In the genomic region with DNA sequence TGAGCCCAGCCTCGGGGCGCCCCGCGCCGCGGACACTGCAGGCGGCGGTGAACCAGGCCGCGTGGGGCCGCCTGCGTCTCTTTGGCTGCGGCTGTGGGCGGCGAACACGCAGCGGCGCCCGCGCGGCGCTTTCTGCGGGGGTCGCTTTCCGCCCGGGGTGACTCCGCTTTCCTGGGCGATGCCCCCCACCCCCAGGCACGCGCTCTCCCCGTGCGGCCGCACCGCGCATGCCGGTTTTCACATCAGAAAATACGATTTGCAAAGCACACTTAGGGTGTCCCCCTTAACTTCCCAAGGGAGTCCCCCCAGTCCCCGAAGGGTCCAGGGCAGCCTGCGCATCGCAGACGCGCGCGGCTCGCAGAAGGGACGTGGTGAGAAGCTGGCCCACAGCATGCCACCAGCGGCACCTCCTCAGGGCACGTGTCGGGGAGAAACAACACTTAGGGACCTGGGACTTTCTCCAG, we compare ENCODE assay signal across 9 cellular contexts. TPM values are rescaled to one million over a fixed set of nuclear protein-coding genes. Genes with fewer than 3 reads are reported as not detected.
DNase-seq lines count a peak whose midpoint lies in the region; ATAC-seq and TF ChIP-seq lines count a peak whose summit lies in the region.
"Had no signal": no experiment of that assay in that cellular context is flagged by ENCODE, and none has a peak within 500 bp of the region (broad histone marks: within the 10 kb centered on the region; RNA-seq: fewer than 3 reads in every experiment).

No MANE protein-coding gene starts in this region.

- no peak overlapping the region for H2AK5ac ChIP-seq in trophoblast cell (ENCODE audit: low read length)

- no peaks in the 10 kb centered on the region for H3K27me3 ChIP-seq in CD8-positive, alpha-beta T cell (ENCODE audit: insufficient read depth, low read length)
- H3K27me3 ChIP-seq in iPS DF 6.9 (ENCODE audit: control insufficient read depth, insufficient read depth, low read length) (peaks cover 26% of the 10 kb centered on the region; the same call in 1 of the 2 replicates), sigmoid colon (peaks cover 18 to 33% (median 26%) of the 10 kb centered on the region in 3 donors), trophoblast cell (ENCODE audit: insufficient read depth, low read length) (peaks cover 15% of the 10 kb centered on the region)

- no peak for ATAC-seq in CD8-positive, alpha-beta T cell
- ATAC-seq in GM21619 (IDR thresholded peaks at IDR 0.05; ENCODE audit: unreplicated experiment): no peak

- TF ChIP-seq EP300 in sigmoid colon (IDR thresholded peaks at IDR 0.05): no peak

- peaks cover 2% of the 10 kb centered on the region for H3K4me1 Mint-ChIP-seq in CD8-positive, alpha-beta T cell (ENCODE audit: low read depth)
- peaks cover 3% of the 10 kb centered on the region for H3K4me1 Mint-ChIP-seq in activated naive CD8-positive, alpha-beta T cell (ENCODE audit: low read depth)

- H4K91ac ChIP-seq in trophoblast cell (ENCODE audit: low read depth, low read length): no peak overlapping the region

- H3K4me2 ChIP-seq in trophoblast cell (ENCODE audit: low read length): no peak overlapping the region

- no peak overlapping the region for H3K4ac ChIP-seq in trophoblast cell (ENCODE audit: low read depth, low read length)

- intact Hi-C loops in CD8-positive, alpha-beta T cell (cut with DNase I, micrococcal nuclease): no loop called here
- intact Hi-C loops in sigmoid colon (cut with DNase I): no loop called here

- TF ChIP-seq POLR2A in sigmoid colon (IDR thresholded peaks at IDR 0.05): no peak

- no peaks in the 10 kb centered on the region for H3K9me3 Mint-ChIP-seq in CD8-positive, alpha-beta T cell
- no peaks in the 10 kb centered on the region for H3K9me3 Mint-ChIP-seq in activated naive CD8-positive, alpha-beta T cell (ENCODE audit: low read depth)

- H3K36me3 ChIP-seq in CD8-positive, alpha-beta T cell (ENCODE audit: insufficient read depth, low read length): no peaks in the 10 kb centered on the region
- H3K36me3 ChIP-seq in iPS DF 6.9 (ENCODE audit: control insufficient read depth, insufficient read depth, low read length) (peaks cover 3% of the 10 kb centered on the region; the same call in 1 of the 2 replicates), sigmoid colon (no peaks in the 10 kb centered on the region), trophoblast cell (ENCODE audit: control insufficient read depth in 1 of 2, insufficient read depth in 2 of 2, low read length in 2 of 2) (no peaks in the 10 kb centered on the region)

- no peaks in the 10 kb centered on the region for H3K79me2 ChIP-seq in trophoblast cell (ENCODE audit: control insufficient read depth, insufficient read depth, low read length, poor library complexity)

- H3K36me3 Mint-ChIP-seq in CD8-positive, alpha-beta T cell: no peaks in the 10 kb centered on the region
- H3K36me3 Mint-ChIP-seq in activated naive CD8-positive, alpha-beta T cell: no peaks in the 10 kb centered on the region

- no peak overlapping the region for H2BK12ac ChIP-seq in trophoblast cell (ENCODE audit: low read length)

- peaks cover 13% of the 10 kb centered on the region for H3K4me1 ChIP-seq in CD8-positive, alpha-beta T cell (ENCODE audit: insufficient read depth, low read length)
- peaks cover 9% of the 10 kb centered on the region for H3K4me1 ChIP-seq in iPS DF 6.9 (ENCODE audit: control insufficient read depth, insufficient read depth, low read length)
- H3K4me1 ChIP-seq in sigmoid colon: peaks cover 0 to 17% (median 15%) of the 10 kb centered on the region in 4 donors
- no peaks in the 10 kb centered on the region for H3K4me1 ChIP-seq in trophoblast cell (ENCODE audit: control insufficient read depth in 1 of 2, insufficient read depth in 2 of 2, low read length in 2 of 2)

- H3K79me1 ChIP-seq in trophoblast cell (ENCODE audit: low read length): no peaks in the 10 kb centered on the region

- H3K14ac ChIP-seq in trophoblast cell (ENCODE audit: low read length): no peak overlapping the region

- no peak overlapping the region for H3K18ac ChIP-seq in trophoblast cell (ENCODE audit: low read length)

- CTCF ChIA-PET in CD8-positive, alpha-beta T cell (lab: Charles Lee): no interaction called here

- no peak overlapping the region for H2BK5ac ChIP-seq in trophoblast cell (ENCODE audit: low read depth, low read length, poor library complexity)

- no peaks in the 10 kb centered on the region for H3K9me3 ChIP-seq in CD8-positive, alpha-beta T cell (ENCODE audit: low read length)
- H3K9me3 ChIP-seq in iPS DF 6.9 (ENCODE audit: control insufficient read depth, insufficient read depth, low read length) (no peaks in the 10 kb centered on the region), sigmoid colon (no peaks in the 10 kb centered on the region), trophoblast cell (ENCODE audit: insufficient read depth, low read depth, low read length) (peaks cover 26% of the 10 kb centered on the region)

- POLR2A ChIA-PET in CD8-positive, alpha-beta T cell (lab: Charles Lee): no interaction called here

- H3K23ac ChIP-seq in trophoblast cell (ENCODE audit: low read length): no peak overlapping the region

- no peak overlapping the region for H2BK120ac ChIP-seq in trophoblast cell (ENCODE audit: insufficient read depth, low read length, poor library complexity)

- peak overlapping the region; percentile 61 for H3K4me3 ChIP-seq in CD8-positive, alpha-beta T cell (ENCODE audit: low read depth, low read length)
- H3K4me3 ChIP-seq in iPS DF 6.9 (ENCODE audit: low read length): peak overlapping the region; percentile 33; the same call in 1 of the 2 replicates
- H3K4me3 ChIP-seq in sigmoid colon: peak overlapping the region in 3 of 4 donors; percentile 33 to 45 (median 41)
- H3K4me3 ChIP-seq in trophoblast cell (ENCODE audit: low read depth, low read length): no peak overlapping the region

- no peak overlapping the region for H2AFZ ChIP-seq in trophoblast cell (ENCODE audit: insufficient read depth, low read length, poor library complexity)

- H4K12ac ChIP-seq in trophoblast cell (ENCODE audit: low read depth, low read length): no peak overlapping the region

- no peak for TF ChIP-seq CTCF in CD8-positive, alpha-beta T cell (IDR thresholded peaks at IDR 0.05)
- TF ChIP-seq CTCF in sigmoid colon (IDR thresholded peaks at IDR 0.05): no peak

- H4K8ac ChIP-seq in trophoblast cell (ENCODE audit: low read depth, low read length): no peak overlapping the region

- no peak overlapping the region for H3K27ac Mint-ChIP-seq in CD8-positive, alpha-beta T cell
- H3K27ac Mint-ChIP-seq in activated naive CD8-positive, alpha-beta T cell: peak overlapping the region; percentile 66

- H3K4me3 Mint-ChIP-seq in CD8-positive, alpha-beta T cell: peak overlapping the region; percentile 63
- H3K4me3 Mint-ChIP-seq in activated naive CD8-positive, alpha-beta T cell: peak overlapping the region; percentile 59

- no peak overlapping the region for H3K27ac ChIP-seq in CD8-positive, alpha-beta T cell (ENCODE audit: low read depth, low read length)
- H3K27ac ChIP-seq in iPS DF 6.9 (ENCODE audit: low read length) (no peak overlapping the region), sigmoid colon (no peak overlapping the region), trophoblast cell (ENCODE audit: low read depth, low read length) (no peak overlapping the region)

- DNase-seq in CD8-positive, alpha-beta T cell: peak in 1 of 7 experiments; percentile 55
- DNase-seq in iPS DF 6.9 (ENCODE audit: low read depth, low spot score) (no peak), sigmoid colon (peak; percentile 33), iPS-NIHi7 (ENCODE audit: extremely low spot score) (no peak), trophoblast cell (no peak), NCI-H345 (lab: John Stamatoyannopoulos, UW) (no peak)
- DNase-seq: NCI-H446 treated with DMSO at 0.1 percent for 48 hours had no signal

- WGBS in iPS DF 6.9 (ENCODE audit: insufficient coverage, insufficient read length): no CpG with 5 or more reads among the region's 49 CpGs
- 25 to 33% methylated on average over 49 of the region's 49 CpGs for WGBS in sigmoid colon, 2 donors
- no CpG with 5 or more reads among the region's 49 CpGs for WGBS in trophoblast cell (ENCODE audit: extremely low coverage, insufficient coverage, insufficient read length)

- no peak overlapping the region for H3K9ac ChIP-seq in trophoblast cell (ENCODE audit: low read length)

- H3K27me3 Mint-ChIP-seq in CD8-positive, alpha-beta T cell (ENCODE audit: low read depth): peaks cover 5% of the 10 kb centered on the region
- no peaks in the 10 kb centered on the region for H3K27me3 Mint-ChIP-seq in activated naive CD8-positive, alpha-beta T cell

RNA-seq across cellular contexts. Expression of a gene that starts 5.3 kb away (rescaled TPM):
- not detected for total RNA-seq in CD8-positive, alpha-beta T cell
- not detected for total RNA-seq in sigmoid colon
- polyA plus RNA-seq in sigmoid colon: under 1 TPM in 1 of 3 donors, not detected in 2; 0.36 TPM
- 0.01 and 0.04 TPM in 2 replicates for polyA plus RNA-seq in trophoblast cell (2013)

RNA-seq across cellular contexts. Expression of a gene that starts 11.7 kb away (rescaled TPM):
- not detected for total RNA-seq in CD8-positive, alpha-beta T cell
- 1 to 10 TPM; 3.8 to 10.0 (median 6.8) TPM for total RNA-seq in sigmoid colon
- polyA plus RNA-seq in sigmoid colon: 1 to 10 TPM in 2 of 3 donors, not detected in 1; 2.4 to 3.0 TPM
- 0.04 TPM in 1 of 2 replicates, not detected in the other for polyA plus RNA-seq in trophoblast cell (2013)

RNA-seq across cellular contexts. Expression of a gene that starts 47.6 kb away (rescaled TPM):
- total RNA-seq in CD8-positive, alpha-beta T cell: not detected
- not detected for total RNA-seq in sigmoid colon
- polyA plus RNA-seq in sigmoid colon: under 1 TPM in 1 of 3 donors, not detected in 2; 0.10 TPM
- polyA plus RNA-seq in trophoblast cell (2013): not detected in 2 replicates

Comparison
In these comparisons a context has a peak if more than half of its experiments do, and no peak if none do; other contexts are left out.
1. RNA of a gene that starts 11.7 kb away (total RNA-seq): 3.8 to 10.0 TPM in sigmoid colon; not detected in CD8-positive, alpha-beta T cell; every median in the first group is over 4 times any median in the second.